26 cellular contexts compared by ENCODE assay signal in genomic region chr1:197195100-197195499, GRCh38. TPM values are rescaled to one million over a fixed set of nuclear protein-coding genes. Genes with fewer than 3 reads are reported as not detected.
DNase-seq lines count a peak whose midpoint lies in the region; ATAC-seq, FAIRE-seq and TF ChIP-seq lines count a peak whose summit lies in the region.
"Had no signal": no experiment of that assay in that cellular context is flagged by ENCODE, and none has a peak within 500 bp of the region (broad histone marks: within the 10 kb centered on the region; RNA-seq: fewer than 3 reads in every experiment).

No MANE protein-coding gene starts in this region.

- ATAC-seq in activated T-helper 17 cell treated with anti-CD3 and anti-CD28 coated beads, Interleukin-2, amount 50 U/mL, for 72 hours (replicated peaks) = no peak
- ATAC-seq in HG02610 (IDR thresholded peaks at IDR 0.05; ENCODE audit: unreplicated experiment) (no peak), GM18511 (IDR thresholded peaks at IDR 0.05; ENCODE audit: unreplicated experiment) (no peak)
- ATAC-seq in activated CD8-positive, alpha-beta T cell treated with anti-CD3 and anti-CD28 coated beads, Interleukin-2, amount 10 ng/mL, durations not matched to agents 7 days and 5 days = no peak
- ATAC-seq: left ventricle myocardium superior; mucosa of descending colon; stimulated activated naive CD8-positive, alpha-beta T cell treated with anti-CD3 and anti-CD28 coated beads, Interleukin-15, Interleukin-2, amounts not matched to agents 100 U/mL and 50 U/mL, for 24 hours had no signal

- H3K9me3 ChIP-seq in kidney (ENCODE audit: control insufficient read depth in 1 of 2, low read length in 2 of 2) = no peaks in the 10 kb centered on the region
- H3K9me3 ChIP-seq: mucosa of descending colon, prostate gland, thyroid gland had no signal

- H3K9ac ChIP-seq in kidney (ENCODE audit: low read length in 2 of 2) = no peak overlapping the region
- H3K9ac ChIP-seq: neural progenitor cell had no signal

- H3K4me3 ChIP-seq in kidney (ENCODE audit: low read length in 2 of 2) = no peak overlapping the region
- H3K4me3 ChIP-seq: cardiac muscle cell, mucosa of descending colon, neural progenitor cell, prostate gland, thyroid gland had no signal

- CTCF ChIA-PET in activated CD8-positive, alpha-beta T cell treated with anti-CD3 and anti-CD28 coated beads, Interleukin-2, amount 10 ng/mL, durations not matched to agents 7 days and 5 days (lab: Charles Lee) = no interaction called here

- POLR2A ChIA-PET in activated CD8-positive, alpha-beta T cell treated with anti-CD3 and anti-CD28 coated beads, Interleukin-2, amount 10 ng/mL, durations not matched to agents 7 days and 5 days (lab: Charles Lee) = no interaction called here

- no peaks in the 10 kb centered on the region for H3K9me3 Mint-ChIP-seq in activated T-helper 17 cell treated with anti-CD3 and anti-CD28 coated beads, Interleukin-2, amount 50 U/mL, for 72 hours
- H3K9me3 Mint-ChIP-seq in activated CD8-positive, alpha-beta T cell treated with anti-CD3 and anti-CD28 coated beads, Interleukin-2, amount 10 ng/mL, durations not matched to agents 7 days and 5 days (ENCODE audit: insufficient read depth) = no peaks in the 10 kb centered on the region
- H3K9me3 Mint-ChIP-seq: H9, neural progenitor cell had no signal

- FAIRE-seq in A204.1 (lab: Jason Lieb, UNC) = peak; percentile 49
- peak; percentile 65 for FAIRE-seq in kidney (lab: Jason Lieb, UNC)

- peaks cover 28% of the 10 kb centered on the region for H3K36me3 Mint-ChIP-seq in activated T-helper 17 cell treated with anti-CD3 and anti-CD28 coated beads, Interleukin-2, amount 50 U/mL, for 72 hours (ENCODE audit: low read depth)
- peaks cover 17% of the 10 kb centered on the region for H3K36me3 Mint-ChIP-seq in activated CD8-positive, alpha-beta T cell treated with anti-CD3 and anti-CD28 coated beads, Interleukin-2, amount 10 ng/mL, durations not matched to agents 7 days and 5 days (ENCODE audit: low read depth)

- peaks cover 6 to 12% of the 10 kb centered on the region in 2 donors for H3K4me1 ChIP-seq in kidney (ENCODE audit: control insufficient read depth in 1 of 2, insufficient read depth in 1 of 2, low read depth in 1 of 2, low read length in 2 of 2)
- H3K4me1 ChIP-seq: prostate gland had no signal

- no peak overlapping the region for H3K27ac ChIP-seq in kidney (ENCODE audit: low read depth in 2 of 2, low read length in 2 of 2)
- H3K27ac ChIP-seq: cardiac muscle cell, neural progenitor cell, prostate gland, thyroid gland had no signal

- H3K27ac Mint-ChIP-seq in activated T-helper 17 cell treated with anti-CD3 and anti-CD28 coated beads, Interleukin-2, amount 50 U/mL, for 72 hours = peak overlapping the region; percentile 54
- H3K27ac Mint-ChIP-seq in activated CD8-positive, alpha-beta T cell treated with anti-CD3 and anti-CD28 coated beads, Interleukin-2, amount 10 ng/mL, durations not matched to agents 7 days and 5 days = no peak overlapping the region
- H3K27ac Mint-ChIP-seq: neural progenitor cell had no signal

- H3K36me3 ChIP-seq in kidney (ENCODE audit: control insufficient read depth in 1 of 2, insufficient read depth in 2 of 2, low read length in 2 of 2) = no peaks in the 10 kb centered on the region
- H3K36me3 ChIP-seq: neural progenitor cell, prostate gland, thyroid gland had no signal

- no peak for TF ChIP-seq CTCF in kidney (IDR thresholded peaks at IDR 0.05; ENCODE audit: borderline replicate concordance, extremely low read depth, insufficient read depth)

- H3K4me3 Mint-ChIP-seq in activated T-helper 17 cell treated with anti-CD3 and anti-CD28 coated beads, Interleukin-2, amount 50 U/mL, for 72 hours = no peak overlapping the region
- H3K4me3 Mint-ChIP-seq in activated CD8-positive, alpha-beta T cell treated with anti-CD3 and anti-CD28 coated beads, Interleukin-2, amount 10 ng/mL, durations not matched to agents 7 days and 5 days = no peak overlapping the region
- H3K4me3 Mint-ChIP-seq: H9, neural progenitor cell had no signal

- intact Hi-C loops in kidney (cut with DNase I) = no loop called here

- H3K4me1 Mint-ChIP-seq in activated T-helper 17 cell treated with anti-CD3 and anti-CD28 coated beads, Interleukin-2, amount 50 U/mL, for 72 hours = peaks cover 45% of the 10 kb centered on the region
- peaks cover 38% of the 10 kb centered on the region for H3K4me1 Mint-ChIP-seq in activated CD8-positive, alpha-beta T cell treated with anti-CD3 and anti-CD28 coated beads, Interleukin-2, amount 10 ng/mL, durations not matched to agents 7 days and 5 days (ENCODE audit: low read depth)

- H3K27me3 Mint-ChIP-seq in activated T-helper 17 cell treated with anti-CD3 and anti-CD28 coated beads, Interleukin-2, amount 50 U/mL, for 72 hours = no peaks in the 10 kb centered on the region
- no peaks in the 10 kb centered on the region for H3K27me3 Mint-ChIP-seq in activated CD8-positive, alpha-beta T cell treated with anti-CD3 and anti-CD28 coated beads, Interleukin-2, amount 10 ng/mL, durations not matched to agents 7 days and 5 days (ENCODE audit: low read depth)

- DNase-seq in LHCN-M2 (ENCODE audit: low read depth) = peak; percentile 39
- no peak for DNase-seq in kidney
- DNase-seq in activated CD8-positive, alpha-beta T cell treated with anti-CD3 and anti-CD28 coated beads, Interleukin-2, amount 10 ng/mL, durations not matched to agents 7 days and 5 days = no peak
- no peak for DNase-seq in HT-29 (ENCODE audit: low spot score)
- DNase-seq: 8988T; activated CD4-positive, CD25-positive, alpha-beta regulatory T cell treated with anti-CD3 and anti-CD28 coated beads, Interleukin-2, amount 50 U/mL, for 72 hours; activated naive CD4-positive, alpha-beta T cell; activated T-cell treated with anti-CD3 and anti-CD28 coated beads, Interleukin-2, amount 50 U/mL, for 1 hour; amygdala; Calu3; foreskin fibroblast; H9; KBM-7; left ventricle myocardium superior; mucosa of descending colon; MV-4-11; Right ventricle myocardium superior; stimulated activated naive CD8-positive, alpha-beta T cell treated with anti-CD3 and anti-CD28 coated beads, Interleukin-15, Interleukin-2, amounts not matched to agents 100 U/mL and 50 U/mL, for 24 hours; thyroid gland had no signal

RNA-seq across cellular contexts. Expression of gene ZBTB41, which starts 6.0 kb away (rescaled TPM):
- total RNA-seq in LHCN-M2 (2014; rRNA removed) (15.2 and 16.4 TPM in 2 replicates), kidney (14.3 TPM)
- polyA plus RNA-seq in LHCN-M2 (2012) = 2.6 TPM
- 10 to 100 TPM in 1 of 2 donors, 1 to 10 TPM in 1; 5.9 to 13.4 TPM for total RNA-seq in activated T-helper 17 cell treated with anti-CD3 and anti-CD28 coated beads, Interleukin-2, amount 50 U/mL, for 72 hours
- 2.6 TPM for polyA plus RNA-seq in kidney (ENCODE audit: insufficient read depth, low read depth, low replicate concordance)
- 1 to 10 TPM; 5.3 TPM for total RNA-seq in activated CD8-positive, alpha-beta T cell treated with anti-CD3 and anti-CD28 coated beads, Interleukin-2, amount 10 ng/mL, durations not matched to agents 7 days and 5 days
- 1.6 and 1.7 TPM in 2 replicates for total RNA-seq in HT-29 (2014; rRNA removed; shearing (Covaris generic))

RNA-seq across cellular contexts. Expression of gene ASPM, which starts 48.6 kb away (rescaled TPM):
- total RNA-seq in LHCN-M2 (2014; rRNA removed) = 70.1 and 76.5 TPM in 2 replicates
- polyA plus RNA-seq in LHCN-M2 (2012) = 4.8 TPM
- 10 to 100 TPM; 59.0 to 61.5 TPM for total RNA-seq in activated T-helper 17 cell treated with anti-CD3 and anti-CD28 coated beads, Interleukin-2, amount 50 U/mL, for 72 hours
- total RNA-seq in kidney = 0.69 TPM
- polyA plus RNA-seq in kidney (ENCODE audit: insufficient read depth, low read depth, low replicate concordance) = 0.06 TPM
- 10 to 100 TPM; 87.5 to 87.9 TPM for total RNA-seq in activated CD8-positive, alpha-beta T cell treated with anti-CD3 and anti-CD28 coated beads, Interleukin-2, amount 10 ng/mL, durations not matched to agents 7 days and 5 days
- 23.0 and 23.5 TPM in 2 replicates for total RNA-seq in HT-29 (2014; rRNA removed; shearing (Covaris generic))

Comparison
In these comparisons a context has a peak if more than half of its experiments do, and no peak if none do; other contexts are left out.
1. RNA of gene ASPM, which starts 48.6 kb away (total RNA-seq): 87.5 to 87.9 TPM in activated CD8-positive, alpha-beta T cell treated with anti-CD3 and anti-CD28 coated beads, Interleukin-2, amount 10 ng/mL, durations not matched to agents 7 days and 5 days, 70.1 to 76.5 TPM in LHCN-M2, 59.0 to 61.5 TPM in activated T-helper 17 cell treated with anti-CD3 and anti-CD28 coated beads, Interleukin-2, amount 50 U/mL, for 72 hours and 23.0 to 23.5 TPM in HT-29; 0.69 TPM in kidney (single experiment); every median in the first group is over 10 times any median in the second.